Comparison of ENCODE assay signal across 22 cellular contexts in the genomic region with DNA sequence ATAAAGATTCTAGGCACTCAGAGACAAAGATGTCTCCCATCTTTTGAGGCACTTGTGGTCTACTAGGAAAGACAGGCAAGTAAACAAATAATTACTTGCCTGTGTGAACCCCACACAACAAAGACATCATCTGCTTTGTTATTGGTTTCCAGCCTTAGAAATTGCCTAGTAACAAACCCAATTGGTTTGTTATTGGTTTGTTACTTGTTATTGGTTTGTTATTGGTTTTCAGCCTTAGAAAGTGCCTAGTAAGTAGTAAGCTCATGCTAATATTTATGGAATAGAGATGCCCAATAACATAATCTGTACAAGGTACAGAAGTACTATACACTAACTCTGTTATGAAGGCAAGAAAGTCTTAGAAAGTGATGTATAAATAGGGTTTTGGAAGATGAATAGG.
DNase-seq lines count a peak whose midpoint lies in the region; ATAC-seq, FAIRE-seq and TF ChIP-seq lines count a peak whose summit lies in the region.
"Had no signal": no experiment of that assay in that cellular context is flagged by ENCODE, and none has a peak within 500 bp of the region (broad histone marks: within the 10 kb centered on the region; RNA-seq: fewer than 3 reads in every experiment).

No MANE protein-coding gene starts in this region.

- no peak overlapping the region for H2AK5ac ChIP-seq in H1 (ENCODE audit: low read depth, low read length)

- no peak overlapping the region for H4K8ac ChIP-seq in H1 (ENCODE audit: extremely low read depth, insufficient read depth, low read length)

- H4K91ac ChIP-seq in H1 (replicated peaks; ENCODE audit: insufficient read length, low read length), result no peak overlapping the region

- no peak for TF ChIP-seq CTCF in A549 (IDR thresholded peaks at IDR 0.05)
- no peak for TF ChIP-seq CTCF in H1 (IDR thresholded peaks at IDR 0.05; ENCODE audit: control extremely low read depth in 1 of 3, insufficient read depth in 1 of 3, low read depth in 1 of 3, low read length in 3 of 3)
- no peak for TF ChIP-seq CTCF in testis (IDR thresholded peaks at IDR 0.05)

- no peak for TF ChIP-seq EP300 in A549 (IDR thresholded peaks at IDR 0.05)
- TF ChIP-seq EP300 in H1 (IDR thresholded peaks at IDR 0.05; ENCODE audit: borderline replicate concordance in 1 of 2, low read depth in 2 of 2, low read length in 2 of 2), result no peak

- no peak overlapping the region for H4K5ac ChIP-seq in H1 (ENCODE audit: insufficient read length, low read depth, low read length)

- H3K4me3 ChIP-seq in A549 (no peak overlapping the region), H1 (ENCODE audit: extremely low read depth in 1 of 4, insufficient read depth in 2 of 4, low read depth in 3 of 4, low read length in 4 of 4) (no peak overlapping the region), testis (no peak overlapping the region)
- H3K4me3 ChIP-seq: BLaER1 had no signal

- no peaks in the 10 kb centered on the region for H3K79me2 ChIP-seq in H1 (ENCODE audit: control insufficient read depth in 1 of 2, insufficient read depth in 2 of 2, low read length in 2 of 2)

- POLR2A ChIA-PET in A549 (lab: Yijun Ruan, JAX), result no interaction called here
- POLR2A ChIA-PET in H1 (lab: Charles Lee; ENCODE audit: partially characterized antibody), result no interaction called here

- no peak overlapping the region for H2BK120ac ChIP-seq in H1 (replicated peaks; ENCODE audit: low read depth, low read length)

- H3K9ac ChIP-seq in H1 (replicated peaks in 1 of 4; ENCODE audit: extremely low read depth in 1 of 4, low read depth in 3 of 4, low read length in 3 of 4), result no peak overlapping the region
- H3K9ac ChIP-seq: BLaER1 had no signal

- H2BK15ac ChIP-seq in H1 (ENCODE audit: low read length), result no peak overlapping the region

- no peak for TF ChIP-seq RAD21 in A549 (conservative IDR thresholded peaks at IDR 0.05 in 1 of 2, IDR thresholded peaks at IDR 0.05 in 1 of 2)
- no peak for TF ChIP-seq RAD21 in H1 (IDR thresholded peaks at IDR 0.05 in 1 of 2, conservative IDR thresholded peaks at IDR 0.05 in 1 of 2; ENCODE audit: low read depth in 2 of 2, low read length in 2 of 2)

- TF ChIP-seq POLR2A in A549 (IDR thresholded peaks at IDR 0.05; ENCODE audit: low read length), result no peak
- no peak for TF ChIP-seq POLR2A in H1 (IDR thresholded peaks at IDR 0.05; ENCODE audit: control extremely low read depth in 1 of 2, low read depth in 2 of 2, low read length in 2 of 2)
- no peak for TF ChIP-seq POLR2A in testis (IDR thresholded peaks at IDR 0.05)

- H3K27me3 ChIP-seq in H1 (replicated peaks in 1 of 4; ENCODE audit: control insufficient read depth in 3 of 4, extremely low read depth in 1 of 4, insufficient read depth in 3 of 4, low read length in 3 of 4) (no peaks in the 10 kb centered on the region), testis (no peaks in the 10 kb centered on the region)
- H3K27me3 ChIP-seq: BE2C, BLaER1 had no signal

- CTCF ChIA-PET in A549 (lab: Yijun Ruan, JAX) (interaction anchor here (0.9 kb wide), 1 partner anchor 13 kb away, joined by 3 read pairs; no protein-coding TSS in a partner anchor), H1 (lab: Charles Lee; ENCODE audit: partially characterized antibody) (no interaction called here)

- no peaks in the 10 kb centered on the region for H3K9me3 ChIP-seq in A549
- H3K9me3 ChIP-seq in H1 (ENCODE audit: insufficient read depth in 2 of 2, low read depth in 1 of 2, low read length in 1 of 2), result no peaks in the 10 kb centered on the region
- H3K9me3 ChIP-seq in testis, result no peaks in the 10 kb centered on the region
- H3K9me3 ChIP-seq: BE2C, BLaER1, Caco-2 had no signal

- no peaks in the 10 kb centered on the region for H3K4me1 ChIP-seq in A549
- H3K4me1 ChIP-seq in H1 (replicated peaks in 1 of 4; ENCODE audit: control insufficient read depth in 3 of 4, insufficient read depth in 4 of 4, low read length in 3 of 4), result no peaks in the 10 kb centered on the region
- H3K4me1 ChIP-seq in testis, result peaks cover 14% of the 10 kb centered on the region
- H3K4me1 ChIP-seq: BE2C, BLaER1, Caco-2 had no signal

- ATAC-seq in A549, result no peak
- no peak for ATAC-seq in SK-N-SH treated with all-trans-retinoic acid at 6 μM for 48 hours
- ATAC-seq in left ventricle myocardium superior, result no peak
- ATAC-seq: CD8-positive, alpha-beta T cell had no signal

- H3K56ac ChIP-seq in H1 (replicated peaks; ENCODE audit: insufficient read length, low read depth, low read length), result no peak overlapping the region

- intact Hi-C loops in left ventricle myocardium superior (cut with micrococcal nuclease) (loop anchor here (2.0 kb wide), 1 partner anchor 69 kb away; no protein-coding TSS in a partner anchor), testis (cut with DNase I; ENCODE audit: low total_unique reads) (no loop called here)

- no peak overlapping the region for H3K14ac ChIP-seq in H1 (ENCODE audit: insufficient read length)

- H4K20me1 ChIP-seq in H1 (replicated peaks in 1 of 2; ENCODE audit: control insufficient read depth in 1 of 2, insufficient read depth in 2 of 2, low read length in 2 of 2), result no peaks in the 10 kb centered on the region
- H4K20me1 ChIP-seq: BLaER1 had no signal

- H3K36me3 ChIP-seq in H1 (ENCODE audit: control insufficient read depth in 2 of 4, insufficient read depth in 4 of 4, low read length in 3 of 4), result no peaks in the 10 kb centered on the region
- no peaks in the 10 kb centered on the region for H3K36me3 ChIP-seq in testis (ENCODE audit: low read depth, missing control alignments)
- H3K36me3 ChIP-seq: BE2C, BLaER1 had no signal

- no peaks in the 10 kb centered on the region for H3K79me1 ChIP-seq in H1 (ENCODE audit: low read depth, low read length)

- H2AFZ ChIP-seq in H1 (ENCODE audit: low read length), result no peak overlapping the region

- no peak overlapping the region for H3K27ac ChIP-seq in A549
- H3K27ac ChIP-seq in H1 (ENCODE audit: low read depth, low read length), result no peak overlapping the region
- H3K27ac ChIP-seq in testis, result no peak overlapping the region
- H3K27ac ChIP-seq: 22Rv1, BLaER1 had no signal

- no peak overlapping the region for H2BK5ac ChIP-seq in H1 (ENCODE audit: low read depth, low read length)

- H2BK20ac ChIP-seq in H1 (ENCODE audit: low read length), result no peak overlapping the region

- no peak for DNase-seq in A549 (ENCODE audit: low read depth in 1 of 2, low spot score in 1 of 2)
- no peak for DNase-seq in H1 (ENCODE audit: low read depth in 1 of 2, low spot score in 2 of 2)
- no peak for DNase-seq in HTR-8/SVneo (ENCODE audit: insufficient read length, low spot score)
- no peak for DNase-seq in left ventricle myocardium superior
- no peak for DNase-seq in testis
- DNase-seq: ACHN; BE2C; C1 segment of cervical spinal cord; Caco-2; Calu3; CD4-positive, CD25-positive, alpha-beta regulatory T cell; CD8-positive, alpha-beta T cell; DMS79 treated with DMSO at 0.1 percent for 48 hours; GF-D8 had no signal

- no peak overlapping the region for H3K4ac ChIP-seq in H1 (replicated peaks; ENCODE audit: insufficient read length, low read depth, low read length)

- no peak overlapping the region for H2BK12ac ChIP-seq in H1 (ENCODE audit: low read depth, low read length)

- H3K23me2 ChIP-seq in H1 (ENCODE audit: low read depth, low read length), result no peaks in the 10 kb centered on the region

- FAIRE-seq in A549 (lab: Jason Lieb, UNC) (peak; percentile 46), H1 (lab: Jason Lieb, UNC) (no peak), HTR-8/SVneo (lab: Jason Lieb, UNC) (no peak)
- FAIRE-seq: D721Med, G401.6, GM12892, GM18507, GM19239 had no signal

- H3K23ac ChIP-seq in H1 (ENCODE audit: insufficient read length), result no peak overlapping the region

- no peak overlapping the region for H3K4me2 ChIP-seq in A549
- H3K4me2 ChIP-seq in H1 (ENCODE audit: insufficient read depth in 1 of 2, low read depth in 2 of 2, low read length in 2 of 2), result no peak overlapping the region
- H3K4me2 ChIP-seq: BLaER1 had no signal

- no peak overlapping the region for H3K18ac ChIP-seq in H1 (ENCODE audit: extremely low read depth, low read length)

TF ChIP-seq in A549, 52 proteins besides CTCF, POLR2A, EP300 and RAD21:
- TF ChIP-seq RNF2 (IDR thresholded peaks at IDR 0.05; ENCODE audit: borderline replicate concordance, low read depth), result no peak
- peak; percentile 52; the same call in 1 of the 2 replicates for TF ChIP-seq RFX5 (IDR thresholded peaks at IDR 0.05)
TF ChIP-seq in A549: peak in this region for 1.

TF ChIP-seq in SK-N-SH treated with all-trans-retinoic acid at 6 μM for 48 hours, 23 proteins besides CTCF, POLR2A, EP300 and RAD21 (continues in another document):
- TF ChIP-seq ZFP3 (CRISPR knock-in tag; IDR thresholded peaks at IDR 0.05) (peak; percentile 73; the same call in 1 of the 2 replicates), BACH2 (CRISPR knock-in tag; IDR thresholded peaks at IDR 0.05; ENCODE audit: borderline replicate concordance) (no peak)

TF ChIP-seq in H1, 55 proteins besides CTCF, POLR2A, EP300 and RAD21:
- no peak for TF ChIP-seq RBBP5 (IDR thresholded peaks at IDR 0.05; ENCODE audit: borderline replicate concordance, low read depth, low read length)
- no peak for TF ChIP-seq TAF1 (IDR thresholded peaks at IDR 0.05; ENCODE audit: low read depth, low read length)
- peak; percentile 62 for TF ChIP-seq RFX5 (IDR thresholded peaks at IDR 0.05; ENCODE audit: borderline replicate concordance, low read depth, low read length)
- no peak for TF ChIP-seq JUND (IDR thresholded peaks at IDR 0.05; ENCODE audit: low read length)
